Comparison of ENCODE assay signal across 8 cellular contexts in genomic region chr1:224898937-224899336, GRCh38.
"Had no signal": no experiment of that assay in that cellular context is flagged by ENCODE, and none has a peak within 500 bp of the region (broad histone marks: within the 10 kb centered on the region; RNA-seq: fewer than 3 reads in every experiment).

No MANE protein-coding gene starts in this region.

- H3K9me3 ChIP-seq: HAP-1 had no signal

- H3K27ac ChIP-seq: GM23248 had no signal

- H3K4me1 ChIP-seq: HAP-1 had no signal

- H3K36me3 ChIP-seq: HAP-1 had no signal

- DNase-seq: GM23248, GOT3, H7, H9, HCEC 1CT, HFFc6 had no signal

- H3K4me3 ChIP-seq: GM23248, GM23338, HAP-1 had no signal
